11 cellular contexts compared by ENCODE assay signal in the genomic region with DNA sequence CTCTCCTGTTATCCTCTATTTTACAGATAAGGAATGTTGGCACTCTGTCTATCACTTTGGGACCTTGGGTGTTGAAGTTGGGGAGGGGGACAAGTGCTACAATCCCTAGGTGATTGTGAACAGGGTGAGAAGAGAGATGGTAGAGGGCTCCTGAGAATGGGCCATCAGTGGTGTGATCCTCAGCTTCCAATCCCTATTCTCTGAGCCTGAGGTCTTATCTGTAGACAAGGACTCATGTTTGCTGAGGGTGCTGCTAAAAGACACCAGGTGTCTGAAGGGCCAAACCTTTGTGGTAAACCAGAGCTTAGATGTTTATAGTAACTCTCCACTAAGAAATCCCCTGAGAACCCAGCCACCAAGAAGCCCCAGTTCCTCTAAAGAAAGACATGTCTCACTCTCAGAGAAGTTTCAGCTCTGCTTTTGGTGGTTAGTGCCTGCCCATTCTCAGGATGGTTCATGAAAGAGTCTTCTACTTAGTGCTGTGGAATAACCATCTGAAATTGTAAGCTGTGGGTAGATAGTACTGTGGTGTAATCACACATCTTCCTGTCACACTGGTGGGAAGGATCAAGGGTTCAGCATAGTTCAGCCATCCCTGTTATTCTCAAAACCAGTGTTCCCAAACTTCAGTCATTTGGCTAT. TPM values are rescaled to one million over a fixed set of nuclear protein-coding genes. Genes with fewer than 3 reads are reported as not detected.
DNase-seq lines count a peak whose midpoint lies in the region; ATAC-seq and TF ChIP-seq lines count a peak whose summit lies in the region.
"Had no signal": no experiment of that assay in that cellular context is flagged by ENCODE, and none has a peak within 500 bp of the region (broad histone marks: within the 10 kb centered on the region; RNA-seq: fewer than 3 reads in every experiment).

No MANE protein-coding gene starts in this region.

- TF ChIP-seq CTCF in smooth muscle cell (IDR thresholded peaks at IDR 0.05; ENCODE audit: borderline replicate concordance, insufficient read depth, poor library complexity, severe bottlenecking) = no peak

- ATAC-seq in GM18502 (IDR thresholded peaks at IDR 0.05; ENCODE audit: poor library complexity, unreplicated experiment) (peak; percentile 87), GM19468 (IDR thresholded peaks at IDR 0.05; ENCODE audit: extremely low read depth, unreplicated experiment) (peak; percentile 83), HG03175 (IDR thresholded peaks at IDR 0.05; ENCODE audit: unreplicated experiment) (peak; percentile 87)

- no peak overlapping the region for H3K27ac ChIP-seq in smooth muscle cell (ENCODE audit: low read depth)
- H3K27ac ChIP-seq: esophagus squamous epithelium, neutrophil had no signal

- H3K9ac ChIP-seq in smooth muscle cell (ENCODE audit: low read depth) = no peak overlapping the region

- H3K4me2 ChIP-seq in smooth muscle cell = no peak overlapping the region

- H3K4me3 ChIP-seq in smooth muscle cell = no peak overlapping the region
- H3K4me3 ChIP-seq: esophagus squamous epithelium had no signal

- H3F3A ChIP-seq in smooth muscle cell (ENCODE audit: low read depth) = no peaks in the 10 kb centered on the region

- no peaks in the 10 kb centered on the region for H3K9me3 ChIP-seq in smooth muscle cell (replicated peaks; ENCODE audit: low read depth)
- H3K9me3 ChIP-seq: esophagus squamous epithelium, neutrophil had no signal

- no peaks in the 10 kb centered on the region for H4K20me1 ChIP-seq in smooth muscle cell (ENCODE audit: low read depth)

- H2AFZ ChIP-seq in smooth muscle cell (ENCODE audit: low read depth) = no peak overlapping the region

- no peaks in the 10 kb centered on the region for H3K36me3 ChIP-seq in smooth muscle cell (ENCODE audit: low read depth)
- H3K36me3 ChIP-seq: esophagus squamous epithelium, neutrophil had no signal

- no peaks in the 10 kb centered on the region for H3K4me1 ChIP-seq in smooth muscle cell (ENCODE audit: low read depth)

- DNase-seq in central memory CD4-positive, alpha-beta T cell = peak; percentile 34
- no peak for DNase-seq in HCEC 1CT
- DNase-seq in DMS53 (lab: John Stamatoyannopoulos, UW) = no peak
- no peak for DNase-seq in smooth muscle cell (lab: John Stamatoyannopoulos, UW; ENCODE audit: unreplicated experiment)
- DNase-seq in AG20443 (ENCODE audit: low spot score) = no peak
- DNase-seq: esophagus squamous epithelium, NCI-H446 treated with DMSO at 0.1 percent for 48 hours had no signal

- H3K27me3 ChIP-seq in smooth muscle cell (ENCODE audit: low read depth) = no peaks in the 10 kb centered on the region
- H3K27me3 ChIP-seq: esophagus squamous epithelium had no signal

- no peaks in the 10 kb centered on the region for H3K79me2 ChIP-seq in smooth muscle cell (ENCODE audit: low read depth)

RNA-seq across cellular contexts. Expression of a gene that starts 58.2 kb away (rescaled TPM):
- total RNA-seq in smooth muscle cell = 2.9 and 3.8 TPM in 2 replicates
- 0.46 TPM in 1 of 2 replicates, not detected in the other for polyA plus RNA-seq in smooth muscle cell
